In the genomic region with DNA sequence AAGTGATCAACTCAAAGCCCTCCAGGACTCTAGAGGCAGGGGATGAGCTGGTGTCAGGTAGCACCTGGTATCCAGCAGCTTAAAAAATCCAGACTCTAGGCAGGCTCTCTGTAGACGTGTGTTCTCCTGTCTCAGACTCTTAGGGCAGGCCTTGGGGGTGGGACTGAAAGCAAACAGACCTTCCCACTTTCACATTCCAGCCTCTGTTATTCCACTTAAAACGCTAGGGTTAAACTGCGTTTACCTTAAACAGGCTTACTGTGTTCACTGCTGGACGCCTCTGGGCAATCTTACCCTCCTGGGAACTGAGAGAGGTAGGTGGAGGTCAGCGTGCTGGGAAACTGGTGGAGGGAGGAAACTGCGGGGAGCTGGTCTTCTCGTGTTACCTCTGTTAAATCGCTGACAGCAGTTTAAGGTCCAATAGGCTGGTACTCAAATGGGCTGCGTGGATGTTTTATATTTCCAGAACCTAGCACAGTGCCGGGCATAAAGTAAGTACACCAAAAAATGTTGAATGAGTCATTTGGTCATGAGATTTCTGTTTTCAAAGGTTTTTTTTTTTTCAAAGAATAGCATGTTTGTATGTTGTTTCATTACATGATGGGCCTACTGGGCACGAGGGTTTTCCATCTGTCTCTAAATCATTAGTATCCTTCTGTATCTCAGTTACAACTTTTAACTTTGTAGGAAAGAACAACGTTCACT, we compare ENCODE assay signal across 8 cellular contexts. TPM values are rescaled to one million over a fixed set of nuclear protein-coding genes. Genes with fewer than 3 reads are reported as not detected.
DNase-seq lines count a peak whose midpoint lies in the region; ATAC-seq, FAIRE-seq and TF ChIP-seq lines count a peak whose summit lies in the region.

A gene (plus strand): TSS at position 248 of the 705 bp plus-strand sequence. CDS start 7,561 bp downstream, outside the sequence.

- peak; percentile 42 for ATAC-seq in GM18505 (IDR thresholded peaks at IDR 0.05; ENCODE audit: unreplicated experiment)
- ATAC-seq in HG03103 (IDR thresholded peaks at IDR 0.05; ENCODE audit: low read depth, unreplicated experiment): peak; percentile 39
- no peak for ATAC-seq in GM21528 (IDR thresholded peaks at IDR 0.05; ENCODE audit: low FRiP score, unreplicated experiment)
- no peak for ATAC-seq in HG02588 (IDR thresholded peaks at IDR 0.05; ENCODE audit: unreplicated experiment)

- H3K9me3 ChIP-seq in right atrium auricular region: no peaks in the 10 kb centered on the region
- no peaks in the 10 kb centered on the region for H3K9me3 ChIP-seq in small intestine (ENCODE audit: control insufficient read depth, low read depth)

- peak within 1 kb of the TSS; percentile 42 to 67 for H3K27ac ChIP-seq in right atrium auricular region
- peak within 1 kb of the TSS in 1 of 2 donors; percentile 3 for H3K27ac ChIP-seq in small intestine (ENCODE audit: low read depth in 1 of 2, low read length in 1 of 2)

- H3K4me1 ChIP-seq in right atrium auricular region (peaks cover 0 to 8% of the 10 kb centered on the region in 2 donors), small intestine (ENCODE audit: control insufficient read depth in 2 of 2, insufficient read depth in 1 of 2, low read depth in 1 of 2, low read length in 1 of 2) (peaks cover 0 to 3% of the 10 kb centered on the region in 2 donors)

- TF ChIP-seq CTCF in right atrium auricular region (IDR thresholded peaks at IDR 0.05): no peak

- DNase-seq in UCSD-AML1 (lab: John Stamatoyannopoulos, UW; ENCODE audit: unreplicated experiment) (peak; percentile 43), right atrium auricular region (ENCODE audit: low spot score) (no peak), small intestine (peak; percentile 64), NOMO-1 (lab: John Stamatoyannopoulos, UW; ENCODE audit: unreplicated experiment in 2 of 2) (no peak)

- WGBS in small intestine, 3 donors: 13 to 26% (median 22%) methylated on average over 12 of the region's 12 CpGs

- H3K4me3 ChIP-seq in right atrium auricular region (peak within 1 kb of the TSS; percentile 16 to 24), small intestine (ENCODE audit: low read depth in 1 of 2, low read length in 2 of 2) (no peak within 1 kb of the TSS)

- no peak for TF ChIP-seq POLR2A in GM18505 (IDR thresholded peaks at IDR 0.05; ENCODE audit: borderline replicate concordance, extremely low read depth, insufficient read depth, insufficient read length)

- H3K36me3 ChIP-seq in right atrium auricular region (no peaks in the 10 kb centered on the region), small intestine (ENCODE audit: control insufficient read depth in 2 of 2, insufficient read depth in 2 of 2, low read length in 2 of 2) (no peaks in the 10 kb centered on the region)

- no peak for FAIRE-seq in small intestine (lab: Jason Lieb, UNC)

- H3K27me3 ChIP-seq in right atrium auricular region (no peaks in the 10 kb centered on the region), small intestine (ENCODE audit: control insufficient read depth in 2 of 2, insufficient read depth in 2 of 2, low read length in 2 of 2) (no peaks in the 10 kb centered on the region)

RNA-seq across cellular contexts. Expression of the gene that starts here (rescaled TPM):
- total RNA-seq in right atrium auricular region: 10 to 100 TPM in 1 of 2 donors, 1 to 10 TPM in 1; 3.3 to 13.5 TPM
- 1 to 10 TPM; 6.5 to 9.8 (median 6.9) TPM for polyA plus RNA-seq in small intestine

Comparison
In these comparisons a context has a peak if more than half of its experiments do, and no peak if none do; other contexts are left out.
1. ATAC-seq: peak in GM18505 (single experiment) and HG03103 (single experiment); none in GM21528 (single experiment) and HG02588 (single experiment).
2. DNase-seq: peak in UCSD-AML1 (single experiment) and small intestine (single experiment); none in right atrium auricular region (single experiment) and NOMO-1 (0 of 2).
3. H3K4me3 ChIP-seq: peak in right atrium auricular region (2 of 2); none in small intestine (0 of 2).